8 cellular contexts compared by ENCODE assay signal in the genomic region with DNA sequence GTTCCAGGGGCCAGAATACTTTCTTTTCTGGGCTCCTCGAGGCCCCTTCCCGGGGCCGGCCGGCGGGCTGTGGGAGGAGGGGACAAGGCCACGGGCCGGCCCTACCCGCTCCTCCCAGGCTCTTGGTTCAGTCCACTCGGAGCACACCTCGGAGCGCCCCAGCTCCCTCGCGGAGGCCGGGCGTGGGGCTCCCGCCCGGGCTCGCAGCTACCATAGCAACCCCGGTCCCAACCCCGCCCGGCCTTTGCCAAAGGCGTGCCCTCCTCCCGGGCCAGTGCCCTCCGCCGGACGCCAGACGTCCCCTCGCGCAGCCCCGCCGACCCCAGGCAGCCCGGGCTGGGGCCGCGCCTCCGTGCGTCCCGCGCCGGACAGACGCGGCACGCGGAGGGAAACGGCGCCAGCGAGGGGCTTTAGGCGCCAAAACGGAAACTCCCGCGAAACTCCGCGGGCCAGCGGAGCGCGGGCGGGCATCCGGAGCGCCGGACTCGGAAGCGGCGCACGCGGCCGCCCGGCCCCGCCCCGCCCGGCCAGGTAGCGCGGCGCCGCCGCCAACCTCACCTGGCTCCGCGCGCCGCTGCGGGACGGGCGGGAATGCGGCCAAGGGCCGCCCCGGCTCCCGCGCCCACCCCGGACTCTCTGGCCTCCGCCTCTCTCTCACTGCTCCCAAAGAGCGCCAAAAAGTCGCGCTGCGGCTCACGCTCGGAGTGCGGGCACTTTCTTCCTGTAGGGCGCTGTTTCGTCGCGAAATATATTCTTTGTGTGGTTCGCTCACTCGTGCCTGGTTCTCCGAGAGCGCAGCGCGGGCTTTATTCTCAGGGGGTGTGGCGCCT. TPM values are rescaled to one million over a fixed set of nuclear protein-coding genes. Genes with fewer than 3 reads are reported as not detected.
DNase-seq lines count a peak whose midpoint lies in the region; ATAC-seq and TF ChIP-seq lines count a peak whose summit lies in the region.

No MANE protein-coding gene starts in this region.

- no peaks in the 10 kb centered on the region for H3K79me2 ChIP-seq in PC-9 (ENCODE audit: low read depth)

- H3K4me3 ChIP-seq in PC-9 (peak overlapping the region; percentile 93), neutrophil (ENCODE audit: low read depth in 1 of 2, low read length in 1 of 2) (peak overlapping the region; percentile 55 to 65), uterus (peak overlapping the region; percentile 49 to 67)

- BruUV-seq in PC-9 (replicated peaks; lab: Mats Ljungman, UMichigan): TSS peak; percentile 68

- intact Hi-C loops in PC-9 (cut with micrococcal nuclease; ENCODE audit: unreplicated experiment) (loop anchor here (5.0 to 10.0 kb wide), 5 partner anchors 123 to 655 kb away; partner anchors contain the start of genes RAP2C and STK26), uterus (cut with DNase I; ENCODE audit: low total_unique reads) (no loop called here)

- H3K36me3 ChIP-seq in PC-9 (ENCODE audit: low read depth) (no peaks in the 10 kb centered on the region), neutrophil (no peaks in the 10 kb centered on the region), uterus (no peaks in the 10 kb centered on the region)

- H3F3A ChIP-seq in PC-9 (ENCODE audit: insufficient read depth, low read depth): peaks cover 15% of the 10 kb centered on the region; the same call in 1 of the 2 replicates

- no peaks in the 10 kb centered on the region for H4K20me1 ChIP-seq in PC-9 (ENCODE audit: insufficient read depth)

- TF ChIP-seq CTCF in PC-9 (conservative IDR thresholded peaks at IDR 0.05) (no peak), neutrophil (IDR thresholded peaks at IDR 0.05) (no peak), uterus (IDR thresholded peaks at IDR 0.05) (no peak)

- H3K9me3 ChIP-seq in PC-9 (ENCODE audit: insufficient read depth, low read depth): no peaks in the 10 kb centered on the region
- H3K9me3 ChIP-seq in neutrophil: no peaks in the 10 kb centered on the region
- no peaks in the 10 kb centered on the region for H3K9me3 ChIP-seq in uterus

- H3K27ac ChIP-seq in PC-9 (peak overlapping the region; percentile 75), neutrophil (peak overlapping the region; percentile 69), uterus (peak overlapping the region; percentile 88 to 96)

- in situ Hi-C loops in Caki2 (cut with HindIII; ENCODE audit: low pct_unique_long_range_greater_than_20kb, low sequenced_read_pairs): no loop called here

- DNase-seq in Caki2 (ENCODE audit: low read depth) (peak; percentile 51), PC-9 (peak; percentile 72 to 86), glomerular visceral epithelial cell (ENCODE audit: extremely low spot score) (peak; percentile 61), uterus (peak; percentile 59)
- peak; percentile 15 for DNase-seq in activated gamma-delta T cell treated with anti-CD3 and anti-CD28 coated beads, Interleukin-2, amount 50 U/mL, for 16 hours (ENCODE audit: low read depth)

- POLR2A ChIA-PET in PC-9 (lab: Charles Lee; ENCODE audit: unreplicated experiment): interaction anchor here (0.5 to 0.6 kb wide), 2 partner anchors 20 to 657 kb away, joined by 3 read pairs; no protein-coding TSS in a partner anchor

- peak; percentile 34 for ATAC-seq in GM19468 (IDR thresholded peaks at IDR 0.05; ENCODE audit: extremely low read depth, unreplicated experiment)
- ATAC-seq in HG03565 (IDR thresholded peaks at IDR 0.05; ENCODE audit: unreplicated experiment): peak; percentile 37

- peak overlapping the region; percentile 90 for H3K4me2 ChIP-seq in PC-9

- peaks cover 27% of the 10 kb centered on the region for H3K4me1 ChIP-seq in PC-9 (replicated peaks; ENCODE audit: insufficient read depth)
- H3K4me1 ChIP-seq in neutrophil (ENCODE audit: control insufficient read depth in 1 of 2, insufficient read depth in 1 of 2, low read depth in 1 of 2, low read length in 1 of 2): peaks cover 25 to 35% of the 10 kb centered on the region in 2 experiments
- H3K4me1 ChIP-seq in uterus: no peaks in the 10 kb centered on the region

- peak overlapping the region; percentile 96 for H2AFZ ChIP-seq in PC-9

- H3K27me3 ChIP-seq in PC-9 (ENCODE audit: insufficient read depth, low read depth) (no peaks in the 10 kb centered on the region), neutrophil (no peaks in the 10 kb centered on the region), uterus (no peaks in the 10 kb centered on the region)

- no peaks in the 10 kb centered on the region for H3K9me2 ChIP-seq in PC-9 (ENCODE audit: insufficient read depth)

- CTCF ChIA-PET in PC-9 (lab: Charles Lee): interaction anchor here (0.9 kb wide), 1 partner anchor 52 kb away, joined by 3 read pairs; no protein-coding TSS in a partner anchor

- no peak for TF ChIP-seq POLR2A in uterus (IDR thresholded peaks at IDR 0.05)

RNA-seq across cellular contexts. Expression of gene MBNL3, which starts 0.6 kb away (rescaled TPM):
- 0.06 and 1.0 TPM in 2 replicates for total RNA-seq in Caki2 (2014; rRNA removed; shearing (Covaris generic); ENCODE audit: low replicate concordance)
- total RNA-seq in PC-9 (2021): 24.4 and 36.1 TPM in 2 replicates
- 10 to 100 TPM; 13.2 to 90.2 (median 32.3) TPM for total RNA-seq in uterus

Comparison
In these comparisons a context has a peak if more than half of its experiments do, and no peak if none do; other contexts are left out.
1. Peak in every context shown above with its lines: DNase-seq, ATAC-seq, H3K4me3 ChIP-seq and H3K27ac ChIP-seq.
2. DNase-seq: peak in every context shown above with its lines; median percentile 79 in PC-9; 61 in glomerular visceral epithelial cell; 59 in uterus; 51 in Caki2; 15 in activated gamma-delta T cell treated with anti-CD3 and anti-CD28 coated beads, Interleukin-2, amount 50 U/mL, for 16 hours.